Comparison of ENCODE assay signal across 8 cellular contexts in genomic region chr14:77097689-77098469, GRCh38. TPM values are rescaled to one million over a fixed set of nuclear protein-coding genes. Genes with fewer than 3 reads are reported as not detected.
DNase-seq lines count a peak whose midpoint lies in the region; ATAC-seq and TF ChIP-seq lines count a peak whose summit lies in the region.

TSS of gene CIPC (plus strand) at chr14:77098258. CDS start at chr14:77105709, 7,451 bp downstream.

- H3K9me3 ChIP-seq in WERI-Rb-1 (ENCODE audit: severe bottlenecking) (no peaks in the 10 kb centered on the region), mammary epithelial cell (replicated peaks; ENCODE audit: insufficient read depth, low read length) (no peaks in the 10 kb centered on the region), iPS-20b (ENCODE audit: insufficient read depth, low read depth, low read length) (no peaks in the 10 kb centered on the region)

- no peaks in the 10 kb centered on the region for H3K27me3 ChIP-seq in WERI-Rb-1 (ENCODE audit: insufficient read depth, low read depth, severe bottlenecking)
- no peaks in the 10 kb centered on the region for H3K27me3 ChIP-seq in mammary epithelial cell (ENCODE audit: insufficient read depth, low read length)
- H3K27me3 ChIP-seq in iPS-20b (ENCODE audit: insufficient read depth, low read length) = no peaks in the 10 kb centered on the region

- peaks cover 18% of the 10 kb centered on the region for H3K4me1 ChIP-seq in mammary epithelial cell (ENCODE audit: insufficient read depth, low read length)
- peaks cover 21% of the 10 kb centered on the region for H3K4me1 ChIP-seq in iPS-20b (ENCODE audit: insufficient read depth, low read length)

- peaks cover 48% of the 10 kb centered on the region for H3K79me2 ChIP-seq in mammary epithelial cell (ENCODE audit: insufficient read depth, low read length)

- peak; percentile 83 for ATAC-seq in GM18873 (IDR thresholded peaks at IDR 0.05; ENCODE audit: low FRiP score, unreplicated experiment)
- ATAC-seq in HG03139 (IDR thresholded peaks at IDR 0.05; ENCODE audit: unreplicated experiment) = peak; percentile 80

- intact Hi-C loops in mammary epithelial cell (cut with micrococcal nuclease) = loop anchor here (1.0 to 2.0 kb wide), 3 partner anchors 25 to 222 kb away; partner anchors contain the start of gene POMT2

- no TSS peak for BruUV-seq in mammary epithelial cell (replicated peaks; lab: Mats Ljungman, UMichigan)

- dilution Hi-C loops in mammary epithelial cell (cut with HindIII; ENCODE audit: low sequenced_read_pairs) = loop anchor here (5.0 kb wide), 1 partner anchor 76 kb away; no protein-coding TSS in a partner anchor

- no peaks in the 10 kb centered on the region for H4K20me1 ChIP-seq in mammary epithelial cell (ENCODE audit: insufficient read depth, low read length)

- H3K4me3 ChIP-seq in WERI-Rb-1 (ENCODE audit: low read depth, low read length) (peak within 1 kb of the TSS; percentile 82), mammary epithelial cell (replicated peaks in 1 of 3; ENCODE audit: insufficient read depth in 1 of 3, low read depth in 2 of 3, low read length in 3 of 3) (peak within 1 kb of the TSS; percentile 84 to 96 (median 91)), iPS-20b (ENCODE audit: low read length) (peak within 1 kb of the TSS; percentile 79), skin epidermis (peak within 1 kb of the TSS; percentile 72 to 95 (median 82))

- H3K27ac ChIP-seq in WERI-Rb-1 (peak within 1 kb of the TSS; percentile 79), mammary epithelial cell (ENCODE audit: insufficient read depth, low read depth, low read length) (peak within 1 kb of the TSS; percentile 93), iPS-20b (ENCODE audit: low read length) (peak within 1 kb of the TSS; percentile 94), skin epidermis (peak within 1 kb of the TSS; percentile 90 to 98 (median 96))

- DNase-seq in ACHN = peak; percentile 97
- DNase-seq in NCI-H2227 (lab: John Stamatoyannopoulos, UW; ENCODE audit: unreplicated experiment) = peak; percentile 99
- peak; percentile 99 for DNase-seq in WERI-Rb-1
- peak; percentile 99 for DNase-seq in mammary epithelial cell

- TF ChIP-seq CTCF in WERI-Rb-1 (IDR thresholded peaks at IDR 0.05; ENCODE audit: low read depth, low read length) (no peak), mammary epithelial cell (conservative IDR thresholded peaks at IDR 0.05 in 1 of 2, IDR thresholded peaks at IDR 0.05 in 1 of 2; ENCODE audit: extremely low read depth in 1 of 2, insufficient read depth in 1 of 2, low read depth in 1 of 2, low read length in 2 of 2) (no peak)

- H3K9ac ChIP-seq in mammary epithelial cell (ENCODE audit: insufficient read depth, low read length) (peak within 1 kb of the TSS; percentile 98), iPS-20b (ENCODE audit: low read depth, low read length) (peak within 1 kb of the TSS; percentile 94)

- 0% methylated on average over 1 of the region's 84 CpGs for WGBS in mammary epithelial cell (ENCODE audit: low coverage, missing lambda C conversion rate)

- peak within 1 kb of the TSS; percentile 98 for H3K4me2 ChIP-seq in mammary epithelial cell (ENCODE audit: insufficient read depth, low read depth, low read length)

- in situ Hi-C loops in ACHN (cut with HindIII; ENCODE audit: low pct_ligation_motif_present, low pct_unique_long_range_greater_than_20kb, low sequenced_read_pairs) (loop anchor here (25.0 kb wide), 2 partner anchors 186 to 386 kb away; no protein-coding TSS in a partner anchor), mammary epithelial cell (cut with MboI; ENCODE audit: low sequenced_read_pairs in 2 of 2) (loop anchor here (25.0 kb wide), 1 partner anchor 386 kb away; no protein-coding TSS in a partner anchor)

- peak within 1 kb of the TSS; percentile 100 for H2AFZ ChIP-seq in mammary epithelial cell (ENCODE audit: low read depth, low read length)

- CTCF ChIA-PET in mammary epithelial cell (lab: Charles Lee; ENCODE audit: low non-redundant PET) = interaction anchor here (0.7 kb wide), 1 partner anchor 206 kb away, joined by 3 read pairs; no protein-coding TSS in a partner anchor

- H3K36me3 ChIP-seq in WERI-Rb-1 (no peaks in the 10 kb centered on the region), mammary epithelial cell (ENCODE audit: insufficient read depth, low read length) (no peaks in the 10 kb centered on the region), iPS-20b (ENCODE audit: insufficient read depth, low read depth, low read length) (no peaks in the 10 kb centered on the region)

RNA-seq across cellular contexts. Expression of gene CIPC, which starts in this region (rescaled TPM):
- total RNA-seq in mammary epithelial cell = 10 to 100 TPM; 11.6 to 30.2 TPM
- polyA plus RNA-seq in mammary epithelial cell = 9.9 TPM
- 14.5 TPM for polyA minus RNA-seq in mammary epithelial cell

Comparison
In these comparisons a context has a peak if more than half of its experiments do, and no peak if none do; other contexts are left out.
1. Peak in every context shown above with its lines: DNase-seq, ATAC-seq, H3K4me3 ChIP-seq and H3K27ac ChIP-seq.